Comparison of ENCODE assay signal across 18 cellular contexts in genomic region chr1:167418397-167418796, GRCh38.
DNase-seq lines count a peak whose midpoint lies in the region; TF ChIP-seq lines count a peak whose summit lies in the region.
"Had no signal": no experiment of that assay in that cellular context is flagged by ENCODE, and none has a peak within 500 bp of the region (broad histone marks: within the 10 kb centered on the region; RNA-seq: fewer than 3 reads in every experiment).

No MANE protein-coding gene starts in this region.

- no peaks in the 10 kb centered on the region for H3K9me3 ChIP-seq in A673 (ENCODE audit: low read depth, low read length, poor library complexity, severe bottlenecking)
- no peaks in the 10 kb centered on the region for H3K9me3 ChIP-seq in BLaER1 treated with 17β-estradiol and CSF1 and Interleukin-3, amounts not matched to agents 10 nM and 100 nM (replicated peaks in 1 of 11)

- no peak overlapping the region for H3K27ac ChIP-seq in A673 (ENCODE audit: low read depth, low read length, poor library complexity, severe bottlenecking)
- no peak overlapping the region for H3K27ac ChIP-seq in BLaER1 treated with 17β-estradiol and CSF1 and Interleukin-3, amounts not matched to agents 10 nM and 100 nM

- peak overlapping the region in 2 of 11 experiments; percentile 9 to 21; a peak in 2 of 22 replicates for H3K9ac ChIP-seq in BLaER1 treated with 17β-estradiol and CSF1 and Interleukin-3, amounts not matched to agents 10 nM and 100 nM

- no TSS peak for BruUV-seq in A673 (replicated peaks; lab: Mats Ljungman, UMichigan)

- peaks cover 9% of the 10 kb centered on the region for H3K4me1 ChIP-seq in A673 (ENCODE audit: insufficient read depth, low read length, poor library complexity, severe bottlenecking)
- peaks cover 7 to 41% (median 31%) of the 10 kb centered on the region in 10 experiments for H3K4me1 ChIP-seq in BLaER1 treated with 17β-estradiol and CSF1 and Interleukin-3, amounts not matched to agents 10 nM and 100 nM

- TF ChIP-seq CTCF in A673 (conservative IDR thresholded peaks at IDR 0.05; ENCODE audit: low read depth, low read length) (no peak), fibroblast of mammary gland (conservative IDR thresholded peaks at IDR 0.05; ENCODE audit: control insufficient read depth, insufficient read depth, low read depth, low read length) (no peak)

- H3K4me2 ChIP-seq in BLaER1 treated with 17β-estradiol and CSF1 and Interleukin-3, amounts not matched to agents 10 nM and 100 nM, result peak overlapping the region in 9 of 11 experiments; percentile 40 to 87 (median 75); a peak in 19 of 22 replicates

- CTCF ChIA-PET in A673 (lab: Charles Lee), result interaction anchor here (0.6 kb wide), 1 partner anchor 255 kb away, joined by 3 read pairs; no protein-coding TSS in a partner anchor

- DNase-seq in A673 (ENCODE audit: low spot score) (peak; percentile 74), NCI-H2171 (lab: John Stamatoyannopoulos, UW) (peak; percentile 32), fibroblast of mammary gland (ENCODE audit: low read depth) (peak; percentile 16), MV-4-11 (lab: John Stamatoyannopoulos, UW) (no peak), RPMI8226 (no peak)
- DNase-seq in activated T-cell treated with anti-CD3 and anti-CD28 coated beads, Interleukin-2, amount 50 U/mL, for 1 hour, result no peak
- DNase-seq: Calu3; CD4-positive, alpha-beta memory T cell; DMS79 treated with DMSO at 0.1 percent for 48 hours; GDM1; HCEC 1CT; IMR-90; NCI-H1048; NCI-H146; NCI-H2081; NCI-H226; NCI-H526 had no signal

- no peak overlapping the region for H3K4me3 ChIP-seq in A673 (ENCODE audit: low read depth, low read length, poor library complexity, severe bottlenecking)
- H3K4me3 ChIP-seq in BLaER1 treated with 17β-estradiol and CSF1 and Interleukin-3, amounts not matched to agents 10 nM and 100 nM, result no peak overlapping the region
- no peak overlapping the region for H3K4me3 ChIP-seq in fibroblast of mammary gland (ENCODE audit: control insufficient read depth, low read depth, low read length)

- POLR2A ChIA-PET in A673 (lab: Charles Lee; ENCODE audit: low non-redundant PET), result no interaction called here

- H4K20me1 ChIP-seq in BLaER1 treated with 17β-estradiol and CSF1 and Interleukin-3, amounts not matched to agents 10 nM and 100 nM, result no peaks in the 10 kb centered on the region

- no peaks in the 10 kb centered on the region for H3K27me3 ChIP-seq in A673 (replicated peaks; ENCODE audit: insufficient read depth, low read depth, low read length, poor library complexity)
- no peaks in the 10 kb centered on the region for H3K27me3 ChIP-seq in BLaER1 treated with 17β-estradiol and CSF1 and Interleukin-3, amounts not matched to agents 10 nM and 100 nM

- no peaks in the 10 kb centered on the region for H3K36me3 ChIP-seq in A673 (ENCODE audit: insufficient read depth, low read length, poor library complexity, severe bottlenecking)
- peaks cover 14 to 60% (median 33%) of the 10 kb centered on the region in 11 experiments; a peak in 21 of 22 replicates for H3K36me3 ChIP-seq in BLaER1 treated with 17β-estradiol and CSF1 and Interleukin-3, amounts not matched to agents 10 nM and 100 nM

- intact Hi-C loops in A673 (cut with micrococcal nuclease; ENCODE audit: unreplicated experiment), result no loop called here

Comparison
In these comparisons a context has a peak if more than half of its experiments do, and no peak if none do; other contexts are left out.
1. DNase-seq: peak in A673 (single experiment), NCI-H2171 (single experiment) and fibroblast of mammary gland (single experiment); none in MV-4-11 (single experiment), RPMI8226 (single experiment) and activated T-cell treated with anti-CD3 and anti-CD28 coated beads, Interleukin-2, amount 50 U/mL, for 1 hour (single experiment).